Comparison of ENCODE assay signal across 12 cellular contexts in genomic region chr17:18004901-18005305, GRCh38. TPM values are rescaled to one million over a fixed set of nuclear protein-coding genes. Genes with fewer than 3 reads are reported as not detected.
DNase-seq lines count a peak whose midpoint lies in the region; ATAC-seq and TF ChIP-seq lines count a peak whose summit lies in the region.
"Had no signal": no experiment of that assay in that cellular context is flagged by ENCODE, and none has a peak within 500 bp of the region (broad histone marks: within the 10 kb centered on the region; RNA-seq: fewer than 3 reads in every experiment).

No MANE protein-coding gene starts in this region.

- TF ChIP-seq CTCF in WI38 (IDR thresholded peaks at IDR 0.05; ENCODE audit: low read depth, low read length): peak; percentile 22; the same call in 1 of the 2 replicates

- H3K9me3 ChIP-seq in right cardiac atrium (ENCODE audit: control insufficient read depth, low read length): no peaks in the 10 kb centered on the region

- intact Hi-C loops in Right ventricle myocardium inferior (cut with DNase I): no loop called here
- intact Hi-C loops in cardiac septum (cut with DNase I): no loop called here
- intact Hi-C loops in right cardiac atrium (cut with DNase I): no loop called here

- WGBS in right cardiac atrium: 65% methylated on average over 9 of the region's 9 CpGs

- H3K4me1 ChIP-seq in right cardiac atrium (ENCODE audit: control insufficient read depth, insufficient read depth, low read length): no peaks in the 10 kb centered on the region

- DNase-seq in Right ventricle myocardium inferior (ENCODE audit: missing footprints) (no peak), cardiac septum (ENCODE audit: low spot score) (no peak), right cardiac atrium (peak in 1 of 3 donors; percentile 48), DMS79 treated with DMSO at 0.1 percent for 48 hours (lab: John Stamatoyannopoulos, UW) (no peak), activated gamma-delta T cell (lab: John Stamatoyannopoulos, UW) (no peak)
- DNase-seq in activated CD4-positive, CD25-positive, alpha-beta regulatory T cell treated with anti-CD3 and anti-CD28 coated beads, Interleukin-2, amount 50 U/mL, for 72 hours: no peak
- DNase-seq: activated T-cell treated with anti-CD3 and anti-CD28 coated beads, Interleukin-2, amount 50 U/mL, for 24 hours; AML-193; retina had no signal

- H3K4me3 ChIP-seq in WI38 (ENCODE audit: low read depth, low read length) (no peak overlapping the region), right cardiac atrium (ENCODE audit: low read length) (no peak overlapping the region)

- no peak overlapping the region for H3K27ac ChIP-seq in right cardiac atrium (ENCODE audit: low read length)
- H3K27ac ChIP-seq: HL-60 had no signal

- H3K27me3 ChIP-seq in right cardiac atrium (ENCODE audit: control insufficient read depth, insufficient read depth): no peaks in the 10 kb centered on the region

- ATAC-seq in Right ventricle myocardium inferior (peak; percentile 57), right cardiac atrium (peak; percentile 22 to 48), GM21576 (IDR thresholded peaks at IDR 0.05; ENCODE audit: unreplicated experiment) (no peak)

RNA-seq across cellular contexts. Expression of gene DRC3, which starts 32.2 kb away (rescaled TPM):
- total RNA-seq in Right ventricle myocardium inferior (1.6 TPM), cardiac septum (1.9 TPM), right cardiac atrium (1 to 10 TPM; 1.4 to 3.2 (median 2.3) TPM)
- 1.5 TPM for polyA plus RNA-seq in right cardiac atrium

RNA-seq across cellular contexts. Expression of gene TOM1L2, which starts 32.7 kb away (rescaled TPM):
- 246 TPM for total RNA-seq in Right ventricle myocardium inferior
- 261 TPM for total RNA-seq in cardiac septum
- 100 to 1,000 TPM; 196 to 248 (median 227) TPM for total RNA-seq in right cardiac atrium
- polyA plus RNA-seq in right cardiac atrium: 176 TPM

RNA-seq across cellular contexts. Expression of gene ATPAF2, which starts 34.1 kb away (rescaled TPM):
- total RNA-seq in Right ventricle myocardium inferior (34.9 TPM), cardiac septum (31.5 TPM), right cardiac atrium (10 to 100 TPM; 22.0 to 31.6 (median 29.3) TPM)
- polyA plus RNA-seq in right cardiac atrium: 33.6 TPM

RNA-seq across cellular contexts. Expression of gene GID4, which starts 34.3 kb away (rescaled TPM):
- 20.1 TPM for total RNA-seq in Right ventricle myocardium inferior
- 17.9 TPM for total RNA-seq in cardiac septum
- total RNA-seq in right cardiac atrium: 10 to 100 TPM; 13.8 to 20.7 (median 15.5) TPM
- polyA plus RNA-seq in right cardiac atrium: 8.1 TPM
